In genomic region chr7:47766151-47766550, GRCh38 we compare ENCODE assay signal across 26 cellular contexts.
"Had no signal": no experiment of that assay in that cellular context is flagged by ENCODE, and none has a peak within 500 bp of the region (broad histone marks: within the 10 kb centered on the region; RNA-seq: fewer than 3 reads in every experiment).

No MANE protein-coding gene starts in this region.

- ATAC-seq: effector memory CD8-positive, alpha-beta T cell; naive thymus-derived CD4-positive, alpha-beta T cell; sciatic nerve; stimulated activated memory B cell treated with anti-CD40 and anti-IgM and Interleukin-4, amounts not matched to agents 10 μg/mL and 1 μg/mL and 100 μg/mL, for 72 hours; stimulated activated naive CD8-positive, alpha-beta T cell treated with anti-CD3 and anti-CD28 coated beads, Interleukin-15, Interleukin-2, amounts not matched to agents 100 U/mL and 50 U/mL, for 24 hours; upper lobe of right lung had no signal

- H3K4me1 ChIP-seq: esophagus squamous epithelium, right atrium auricular region, upper lobe of right lung, uterus had no signal

- H3K27me3 ChIP-seq: right atrium auricular region, spleen, testis, tibial artery, upper lobe of right lung, uterus had no signal

- H3K27me3 Mint-ChIP-seq: effector memory CD8-positive, alpha-beta T cell; memory B cell; stimulated activated memory B cell treated with anti-CD40 and anti-IgM and Interleukin-4, amounts not matched to agents 10 μg/mL and 1 μg/mL and 100 μg/mL, for 72 hours had no signal

- H3K9me3 Mint-ChIP-seq: memory B cell; stimulated activated memory B cell treated with anti-CD40 and anti-IgM and Interleukin-4, amounts not matched to agents 10 μg/mL and 1 μg/mL and 100 μg/mL, for 72 hours had no signal

- H3K27ac ChIP-seq: esophagus squamous epithelium, prostate gland, right atrium auricular region, spleen, testis, tibial artery, upper lobe of right lung, uterus had no signal

- H3K9me3 ChIP-seq: esophagus squamous epithelium, prostate gland, right atrium auricular region, spleen, testis, tibial artery, upper lobe of right lung, uterus had no signal

- H3K4me3 Mint-ChIP-seq: effector memory CD8-positive, alpha-beta T cell; memory B cell; naive thymus-derived CD4-positive, alpha-beta T cell; nephron progenitor cell; stimulated activated memory B cell treated with anti-CD40 and anti-IgM and Interleukin-4, amounts not matched to agents 10 μg/mL and 1 μg/mL and 100 μg/mL, for 72 hours had no signal

- H3K36me3 Mint-ChIP-seq: memory B cell; naive thymus-derived CD4-positive, alpha-beta T cell; stimulated activated memory B cell treated with anti-CD40 and anti-IgM and Interleukin-4, amounts not matched to agents 10 μg/mL and 1 μg/mL and 100 μg/mL, for 72 hours had no signal

- DNase-seq: cerebellar nuclear complex; cortex of kidney; effector memory CD8-positive, alpha-beta T cell; erythroblast; esophagus squamous epithelium; foreskin fibroblast; midbrain; naive thymus-derived CD4-positive, alpha-beta T cell; nephron progenitor cell; nucleus accumbens; spleen; stimulated activated CD4-positive, alpha-beta T cell treated with anti-CD3 and anti-CD28 coated beads, Interleukin-4, amount 100 ng/mL, for 4 hours; stimulated activated naive CD8-positive, alpha-beta T cell treated with anti-CD3 and anti-CD28 coated beads, Interleukin-15, Interleukin-2, amounts not matched to agents 100 U/mL and 50 U/mL, for 24 hours; substantia nigra; testis; tibial artery; upper lobe of right lung; uterus had no signal

- H3K4me3 ChIP-seq: esophagus squamous epithelium, lung, prostate gland, right atrium auricular region, spleen, testis, tibial artery, upper lobe of right lung, uterus had no signal

- H3K27ac Mint-ChIP-seq: effector memory CD8-positive, alpha-beta T cell; memory B cell; naive thymus-derived CD4-positive, alpha-beta T cell; stimulated activated memory B cell treated with anti-CD40 and anti-IgM and Interleukin-4, amounts not matched to agents 10 μg/mL and 1 μg/mL and 100 μg/mL, for 72 hours had no signal

- H3K4me1 Mint-ChIP-seq: naive thymus-derived CD4-positive, alpha-beta T cell had no signal

- FAIRE-seq: endometrium, keratinocyte had no signal

- H3K36me3 ChIP-seq: esophagus squamous epithelium, prostate gland, right atrium auricular region, spleen, tibial artery, upper lobe of right lung, uterus had no signal
